8 cellular contexts compared by ENCODE assay signal in genomic region chr16:85821441-85821901, GRCh38. TPM values are rescaled to one million over a fixed set of nuclear protein-coding genes. Genes with fewer than 3 reads are reported as not detected.
DNase-seq lines count a peak whose midpoint lies in the region; ATAC-seq and TF ChIP-seq lines count a peak whose summit lies in the region.

No MANE protein-coding gene starts in this region.

- no TSS peak for BruUV-seq in Panc1 (replicated peaks; lab: Mats Ljungman, UMichigan)

- H3K4me3 Mint-ChIP-seq in CD4-positive, alpha-beta memory T cell: no peak overlapping the region
- no peak overlapping the region for H3K4me3 Mint-ChIP-seq in activated T-cell treated with anti-CD3 and anti-CD28 coated beads, Interleukin-2, amount 50 U/mL, for 24 hours
- H3K4me3 Mint-ChIP-seq in nephron: no peak overlapping the region
- H3K4me3 Mint-ChIP-seq in stimulated activated memory B cell treated with anti-CD40 and anti-IgM and Interleukin-4, amounts not matched to agents 10 μg/mL and 1 μg/mL and 100 μg/mL, for 72 hours: no peak overlapping the region

- no peaks in the 10 kb centered on the region for H3K36me3 ChIP-seq in CD4-positive, alpha-beta memory T cell (ENCODE audit: insufficient read depth, low read length)
- H3K36me3 ChIP-seq in Panc1 (ENCODE audit: control insufficient read depth, insufficient read depth, low read length): no peaks in the 10 kb centered on the region

- peak; percentile 66 to 79 (median 68) for DNase-seq in CD4-positive, alpha-beta memory T cell
- peak; percentile 40 for DNase-seq in KG1 (lab: John Stamatoyannopoulos, UW)
- no peak for DNase-seq in Panc1 (ENCODE audit: low read depth, low spot score)
- DNase-seq in activated T-cell treated with anti-CD3 and anti-CD28 coated beads, Interleukin-2, amount 50 U/mL, for 24 hours: peak; percentile 94
- DNase-seq in fibroblast of gingiva (ENCODE audit: low read depth): peak; percentile 61

- no peaks in the 10 kb centered on the region for H3K9me3 Mint-ChIP-seq in CD4-positive, alpha-beta memory T cell
- H3K9me3 Mint-ChIP-seq in activated T-cell treated with anti-CD3 and anti-CD28 coated beads, Interleukin-2, amount 50 U/mL, for 24 hours: no peaks in the 10 kb centered on the region
- no peaks in the 10 kb centered on the region for H3K9me3 Mint-ChIP-seq in nephron
- no peaks in the 10 kb centered on the region for H3K9me3 Mint-ChIP-seq in stimulated activated memory B cell treated with anti-CD40 and anti-IgM and Interleukin-4, amounts not matched to agents 10 μg/mL and 1 μg/mL and 100 μg/mL, for 72 hours

- H3K9me3 ChIP-seq in CD4-positive, alpha-beta memory T cell (ENCODE audit: control insufficient read depth in 1 of 2, low read length in 2 of 2): no peaks in the 10 kb centered on the region
- H3K9me3 ChIP-seq in Panc1 (ENCODE audit: control insufficient read depth, insufficient read depth, low read depth, low read length): no peaks in the 10 kb centered on the region

- CTCF ChIA-PET in CD4-positive, alpha-beta memory T cell (lab: Charles Lee; ENCODE audit: partially characterized antibody): interaction anchor here (0.6 to 8.1 kb wide), 36 partner anchors 9 to 697 kb away, joined by 3 to 276 read pairs (median 4); no protein-coding TSS in a partner anchor
- CTCF ChIA-PET in Panc1 (lab: Charles Lee): interaction anchor here (0.7 to 1.5 kb wide), 7 partner anchors 13 to 252 kb away, joined by 3 to 13 read pairs (median 3); no protein-coding TSS in a partner anchor

- no peak overlapping the region for H3K27ac Mint-ChIP-seq in CD4-positive, alpha-beta memory T cell
- H3K27ac Mint-ChIP-seq in activated T-cell treated with anti-CD3 and anti-CD28 coated beads, Interleukin-2, amount 50 U/mL, for 24 hours: no peak overlapping the region
- no peak overlapping the region for H3K27ac Mint-ChIP-seq in nephron
- H3K27ac Mint-ChIP-seq in stimulated activated memory B cell treated with anti-CD40 and anti-IgM and Interleukin-4, amounts not matched to agents 10 μg/mL and 1 μg/mL and 100 μg/mL, for 72 hours: peak overlapping the region; percentile 57

- no peaks in the 10 kb centered on the region for H3K27me3 ChIP-seq in CD4-positive, alpha-beta memory T cell (ENCODE audit: insufficient read depth, low read length)
- no peaks in the 10 kb centered on the region for H3K27me3 ChIP-seq in Panc1 (ENCODE audit: control insufficient read depth, insufficient read depth, low read length)

- peaks cover 8% of the 10 kb centered on the region for H3K4me1 ChIP-seq in CD4-positive, alpha-beta memory T cell (ENCODE audit: insufficient read depth, low read length)
- H3K4me1 ChIP-seq in Panc1 (ENCODE audit: control insufficient read depth, insufficient read depth, low read length): no peaks in the 10 kb centered on the region

- peak; percentile 93 for TF ChIP-seq CTCF in Panc1 (IDR thresholded peaks at IDR 0.05)
- peak; percentile 97 to 99 (median 98) for TF ChIP-seq CTCF in nephron (IDR thresholded peaks at IDR 0.05; ENCODE audit: unreplicated experiment in 3 of 3)

- H3K4me3 ChIP-seq in CD4-positive, alpha-beta memory T cell (ENCODE audit: low read length in 2 of 2): no peak overlapping the region
- no peak overlapping the region for H3K4me3 ChIP-seq in Panc1 (ENCODE audit: low read depth in 2 of 2, low read length in 2 of 2)

- in situ Hi-C loops in Panc1 (cut with HindIII; ENCODE audit: low pct_unique_long_range_greater_than_20kb, low sequenced_read_pairs): no loop called here

- H3K4me1 Mint-ChIP-seq in CD4-positive, alpha-beta memory T cell: peaks cover 0 to 4% (median under 1%) of the 10 kb centered on the region in 4 donors
- peaks cover 14% of the 10 kb centered on the region for H3K4me1 Mint-ChIP-seq in activated T-cell treated with anti-CD3 and anti-CD28 coated beads, Interleukin-2, amount 50 U/mL, for 24 hours (ENCODE audit: low read depth)
- no peaks in the 10 kb centered on the region for H3K4me1 Mint-ChIP-seq in nephron
- H3K4me1 Mint-ChIP-seq in stimulated activated memory B cell treated with anti-CD40 and anti-IgM and Interleukin-4, amounts not matched to agents 10 μg/mL and 1 μg/mL and 100 μg/mL, for 72 hours: peaks cover 27% of the 10 kb centered on the region

- POLR2A ChIA-PET in CD4-positive, alpha-beta memory T cell (lab: Charles Lee; ENCODE audit: partially characterized antibody): interaction anchor here (1.5 kb wide), 2 partner anchors 166 to 195 kb away, joined by 6 to 8 read pairs; no protein-coding TSS in a partner anchor
- POLR2A ChIA-PET in Panc1 (lab: Charles Lee): no interaction called here

- intact Hi-C loops in CD4-positive, alpha-beta memory T cell (cut with micrococcal nuclease): loop anchor here (1.0 to 2.0 kb wide), 3 partner anchors 115 to 195 kb away; no protein-coding TSS in a partner anchor
- intact Hi-C loops in Panc1 (cut with micrococcal nuclease; ENCODE audit: unreplicated experiment): loop anchor here (1.0 to 10.0 kb wide), 3 partner anchors 73 to 195 kb away; partner anchors contain the start of gene IRF8

- no peak overlapping the region for H3K27ac ChIP-seq in CD4-positive, alpha-beta memory T cell (ENCODE audit: low read depth, low read length)
- no peak overlapping the region for H3K27ac ChIP-seq in Panc1 (ENCODE audit: low read length)

- peaks cover 2 to 3% of the 10 kb centered on the region in 2 donors for H3K27me3 Mint-ChIP-seq in CD4-positive, alpha-beta memory T cell
- H3K27me3 Mint-ChIP-seq in activated T-cell treated with anti-CD3 and anti-CD28 coated beads, Interleukin-2, amount 50 U/mL, for 24 hours: peaks cover 9% of the 10 kb centered on the region
- H3K27me3 Mint-ChIP-seq in nephron (ENCODE audit: low read depth): peaks cover 66% of the 10 kb centered on the region
- no peaks in the 10 kb centered on the region for H3K27me3 Mint-ChIP-seq in stimulated activated memory B cell treated with anti-CD40 and anti-IgM and Interleukin-4, amounts not matched to agents 10 μg/mL and 1 μg/mL and 100 μg/mL, for 72 hours

- H3K36me3 Mint-ChIP-seq in CD4-positive, alpha-beta memory T cell: no peaks in the 10 kb centered on the region
- no peaks in the 10 kb centered on the region for H3K36me3 Mint-ChIP-seq in activated T-cell treated with anti-CD3 and anti-CD28 coated beads, Interleukin-2, amount 50 U/mL, for 24 hours (ENCODE audit: low read depth)
- H3K36me3 Mint-ChIP-seq in nephron (ENCODE audit: low read depth): no peaks in the 10 kb centered on the region
- H3K36me3 Mint-ChIP-seq in stimulated activated memory B cell treated with anti-CD40 and anti-IgM and Interleukin-4, amounts not matched to agents 10 μg/mL and 1 μg/mL and 100 μg/mL, for 72 hours: no peaks in the 10 kb centered on the region

- ATAC-seq in GM21367 (IDR thresholded peaks at IDR 0.05; ENCODE audit: unreplicated experiment): peak; percentile 56
- ATAC-seq in Panc1: peak; percentile 89
- ATAC-seq in stimulated activated memory B cell treated with anti-CD40 and anti-IgM and Interleukin-4, amounts not matched to agents 10 μg/mL and 1 μg/mL and 100 μg/mL, for 72 hours: peak; percentile 94

RNA-seq across cellular contexts. Expression of gene COX4I1, which starts 22.0 kb away (rescaled TPM):
- 100 to 1,000 TPM; 490 to 521 TPM for total RNA-seq in CD4-positive, alpha-beta memory T cell
- 1,000 to 10,000 TPM in 1 of 2 donors, 100 to 1,000 TPM in 1; 904 to 1,127 TPM for polyA plus RNA-seq in CD4-positive, alpha-beta memory T cell
- total RNA-seq in Panc1 (2021; ENCODE audit: unreplicated experiment): 429 TPM
- 533 TPM for polyA plus RNA-seq in Panc1 (2012; ENCODE audit: insufficient read length)

RNA-seq across cellular contexts. Expression of gene EMC8, which starts 22.1 kb away (rescaled TPM):
- 10 to 100 TPM; 22.7 to 22.8 TPM for total RNA-seq in CD4-positive, alpha-beta memory T cell
- polyA plus RNA-seq in CD4-positive, alpha-beta memory T cell: 10 to 100 TPM; 22.1 to 22.7 TPM
- total RNA-seq in Panc1 (2021; ENCODE audit: unreplicated experiment): 39.1 TPM
- 50.8 TPM for polyA plus RNA-seq in Panc1 (2012; ENCODE audit: insufficient read length)
